1 cellular context compared by ENCODE assay signal in genomic region chr19:488505-489417, GRCh38.
TF ChIP-seq lines count a peak whose summit lies in the region.

No MANE protein-coding gene starts in this region.

TF ChIP-seq in HepG2, 621 proteins besides CTCF, POLR2A, EP300 and RAD21 (continued from another document and continues in another):
- TF ChIP-seq, protein P1, sequence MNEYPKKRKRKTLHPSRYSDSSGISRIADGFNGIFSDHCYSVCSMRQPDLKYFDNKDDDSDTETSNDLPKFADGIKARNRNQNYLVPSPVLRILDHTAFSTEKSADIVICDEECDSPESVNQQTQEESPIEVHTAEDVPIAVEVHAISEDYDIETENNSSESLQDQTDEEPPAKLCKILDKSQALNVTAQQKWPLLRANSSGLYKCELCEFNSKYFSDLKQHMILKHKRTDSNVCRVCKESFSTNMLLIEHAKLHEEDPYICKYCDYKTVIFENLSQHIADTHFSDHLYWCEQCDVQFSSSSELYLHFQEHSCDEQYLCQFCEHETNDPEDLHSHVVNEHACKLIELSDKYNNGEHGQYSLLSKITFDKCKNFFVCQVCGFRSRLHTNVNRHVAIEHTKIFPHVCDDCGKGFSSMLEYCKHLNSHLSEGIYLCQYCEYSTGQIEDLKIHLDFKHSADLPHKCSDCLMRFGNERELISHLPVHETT (CRISPR knock-in tag; conservative IDR thresholded peaks at IDR 0.05): peak; percentile 91
- TF ChIP-seq NR3C1 (CRISPR knock-in tag; IDR thresholded peaks at IDR 0.05) (no peak), PHF21A (CRISPR knock-in tag; IDR thresholded peaks at IDR 0.05) (peak; percentile 70; the same call in 1 of the 2 replicates), KIAA2018 (CRISPR knock-in tag; IDR thresholded peaks at IDR 0.05; ENCODE audit: borderline replicate concordance) (no peak), ZNF180 (CRISPR knock-in tag; IDR thresholded peaks at IDR 0.05; ENCODE audit: borderline replicate concordance, low read depth) (peak; percentile 87; the same call in 1 of the 2 replicates), HMG20A (CRISPR knock-in tag; IDR thresholded peaks at IDR 0.05; ENCODE audit: borderline replicate concordance) (no peak), AGO2 (optimal IDR thresholded peaks at IDR 0.05; ENCODE audit: low read depth, low read length) (no peak), PITX1 (CRISPR knock-in tag; IDR thresholded peaks at IDR 0.05) (no peak), YY1 (IDR thresholded peaks at IDR 0.05; ENCODE audit: insufficient read depth, insufficient replicate concordance, low read depth, low read length) (peak; percentile 90), ZNF772 (CRISPR knock-in tag; IDR thresholded peaks at IDR 0.05) (no peak), ZNF790 (CRISPR knock-in tag; IDR thresholded peaks at IDR 0.05; ENCODE audit: borderline replicate concordance) (no peak), ATRX (CRISPR knock-in tag; IDR thresholded peaks at IDR 0.05; ENCODE audit: borderline replicate concordance) (no peak), ZNF546 (CRISPR knock-in tag; conservative IDR thresholded peaks at IDR 0.05) (peak; percentile 50; the same call in 1 of the 2 replicates), FOXO4 (CRISPR knock-in tag; conservative IDR thresholded peaks at IDR 0.05) (no peak), ZFYVE20 (CRISPR knock-in tag; IDR thresholded peaks at IDR 0.05; ENCODE audit: borderline replicate concordance, low read depth) (no peak), TEAD3 (CRISPR knock-in tag; optimal IDR thresholded peaks at IDR 0.05; ENCODE audit: borderline replicate concordance) (peak; percentile 48), ZNF816 (CRISPR knock-in tag; IDR thresholded peaks at IDR 0.05; ENCODE audit: borderline replicate concordance) (no peak; the same call in 1 of the 2 replicates), ZNF207 (IDR thresholded peaks at IDR 0.05; ENCODE audit: borderline replicate concordance) (no peak), NFE2L1 (CRISPR knock-in tag; IDR thresholded peaks at IDR 0.05; ENCODE audit: borderline replicate concordance) (no peak), ZNF317 (CRISPR knock-in tag; IDR thresholded peaks at IDR 0.05) (no peak), FOXP1 (IDR thresholded peaks at IDR 0.05) (no peak), FOXP1 (CRISPR knock-in tag; IDR thresholded peaks at IDR 0.05) (no peak), MYNN (CRISPR knock-in tag; IDR thresholded peaks at IDR 0.05; ENCODE audit: low read depth) (no peak), ISL2 (CRISPR knock-in tag; IDR thresholded peaks at IDR 0.05) (peak; percentile 23; the same call in 1 of the 2 replicates), HBP1 (CRISPR knock-in tag; IDR thresholded peaks at IDR 0.05; ENCODE audit: low read depth) (peak; percentile 89), ZNF446 (CRISPR knock-in tag; IDR thresholded peaks at IDR 0.05) (peak; percentile 84; the same call in 1 of the 2 replicates), NCOR1 (IDR thresholded peaks at IDR 0.05; ENCODE audit: borderline replicate concordance, low read length) (0 out of 2 replicates have a peak, but pooled peaks have one; percentile 14), ZNF749 (CRISPR knock-in tag; IDR thresholded peaks at IDR 0.05; ENCODE audit: borderline replicate concordance) (0 out of 2 replicates have a peak, but pooled peaks have one; percentile 12), FLYWCH1 (CRISPR knock-in tag; IDR thresholded peaks at IDR 0.05) (no peak), NR1H2 (CRISPR knock-in tag; IDR thresholded peaks at IDR 0.05; ENCODE audit: borderline replicate concordance, low read depth) (no peak), U2AF2 (IDR thresholded peaks at IDR 0.05; ENCODE audit: low read depth, low read length) (no peak), ZSCAN29 (CRISPR knock-in tag; conservative IDR thresholded peaks at IDR 0.05) (no peak; the same call in 1 of the 2 replicates), ZNF101 (CRISPR knock-in tag; IDR thresholded peaks at IDR 0.05; ENCODE audit: borderline replicate concordance, low read depth) (no peak), FOXO1 (CRISPR knock-in tag; IDR thresholded peaks at IDR 0.05) (peak; percentile 68; the same call in 1 of the 2 replicates), FOXA3 (CRISPR knock-in tag; IDR thresholded peaks at IDR 0.05) (peak; percentile 49; the same call in 1 of the 2 replicates)
- TF ChIP-seq, protein P2, sequence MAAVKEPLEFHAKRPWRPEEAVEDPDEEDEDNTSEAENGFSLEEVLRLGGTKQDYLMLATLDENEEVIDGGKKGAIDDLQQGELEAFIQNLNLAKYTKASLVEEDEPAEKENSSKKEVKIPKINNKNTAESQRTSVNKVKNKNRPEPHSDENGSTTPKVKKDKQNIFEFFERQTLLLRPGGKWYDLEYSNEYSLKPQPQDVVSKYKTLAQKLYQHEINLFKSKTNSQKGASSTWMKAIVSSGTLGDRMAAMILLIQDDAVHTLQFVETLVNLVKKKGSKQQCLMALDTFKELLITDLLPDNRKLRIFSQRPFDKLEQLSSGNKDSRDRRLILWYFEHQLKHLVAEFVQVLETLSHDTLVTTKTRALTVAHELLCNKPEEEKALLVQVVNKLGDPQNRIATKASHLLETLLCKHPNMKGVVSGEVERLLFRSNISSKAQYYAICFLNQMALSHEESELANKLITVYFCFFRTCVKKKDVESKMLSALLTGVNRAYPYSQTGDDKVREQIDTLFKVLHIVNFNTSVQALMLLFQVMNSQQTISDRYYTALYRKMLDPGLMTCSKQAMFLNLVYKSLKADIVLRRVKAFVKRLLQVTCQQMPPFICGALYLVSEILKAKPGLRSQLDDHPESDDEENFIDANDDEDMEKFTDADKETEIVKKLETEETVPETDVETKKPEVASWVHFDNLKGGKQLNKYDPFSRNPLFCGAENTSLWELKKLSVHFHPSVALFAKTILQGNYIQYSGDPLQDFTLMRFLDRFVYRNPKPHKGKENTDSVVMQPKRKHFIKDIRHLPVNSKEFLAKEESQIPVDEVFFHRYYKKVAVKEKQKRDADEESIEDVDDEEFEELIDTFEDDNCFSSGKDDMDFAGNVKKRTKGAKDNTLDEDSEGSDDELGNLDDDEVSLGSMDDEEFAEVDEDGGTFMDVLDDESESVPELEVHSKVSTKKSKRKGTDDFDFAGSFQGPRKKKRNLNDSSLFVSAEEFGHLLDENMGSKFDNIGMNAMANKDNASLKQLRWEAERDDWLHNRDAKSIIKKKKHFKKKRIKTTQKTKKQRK (IDR thresholded peaks at IDR 0.05; ENCODE audit: low read length): no peak
- TF ChIP-seq, protein P3, sequence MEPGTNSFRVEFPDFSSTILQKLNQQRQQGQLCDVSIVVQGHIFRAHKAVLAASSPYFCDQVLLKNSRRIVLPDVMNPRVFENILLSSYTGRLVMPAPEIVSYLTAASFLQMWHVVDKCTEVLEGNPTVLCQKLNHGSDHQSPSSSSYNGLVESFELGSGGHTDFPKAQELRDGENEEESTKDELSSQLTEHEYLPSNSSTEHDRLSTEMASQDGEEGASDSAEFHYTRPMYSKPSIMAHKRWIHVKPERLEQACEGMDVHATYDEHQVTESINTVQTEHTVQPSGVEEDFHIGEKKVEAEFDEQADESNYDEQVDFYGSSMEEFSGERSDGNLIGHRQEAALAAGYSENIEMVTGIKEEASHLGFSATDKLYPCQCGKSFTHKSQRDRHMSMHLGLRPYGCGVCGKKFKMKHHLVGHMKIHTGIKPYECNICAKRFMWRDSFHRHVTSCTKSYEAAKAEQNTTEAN (CRISPR knock-in tag; conservative IDR thresholded peaks at IDR 0.05): no peak; the same call in 1 of the 2 replicates
- TF ChIP-seq, protein P4, sequence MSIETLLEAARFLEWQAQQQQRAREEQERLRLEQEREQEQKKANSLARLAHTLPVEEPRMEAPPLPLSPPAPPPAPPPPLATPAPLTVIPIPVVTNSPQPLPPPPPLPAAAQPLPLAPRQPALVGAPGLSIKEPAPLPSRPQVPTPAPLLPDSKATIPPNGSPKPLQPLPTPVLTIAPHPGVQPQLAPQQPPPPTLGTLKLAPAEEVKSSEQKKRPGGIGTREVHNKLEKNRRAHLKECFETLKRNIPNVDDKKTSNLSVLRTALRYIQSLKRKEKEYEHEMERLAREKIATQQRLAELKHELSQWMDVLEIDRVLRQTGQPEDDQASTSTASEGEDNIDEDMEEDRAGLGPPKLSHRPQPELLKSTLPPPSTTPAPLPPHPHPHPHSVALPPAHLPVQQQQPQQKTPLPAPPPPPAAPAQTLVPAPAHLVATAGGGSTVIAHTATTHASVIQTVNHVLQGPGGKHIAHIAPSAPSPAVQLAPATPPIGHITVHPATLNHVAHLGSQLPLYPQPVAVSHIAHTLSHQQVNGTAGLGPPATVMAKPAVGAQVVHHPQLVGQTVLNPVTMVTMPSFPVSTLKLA (IDR thresholded peaks at IDR 0.05): no peak
- TF ChIP-seq, protein P5, sequence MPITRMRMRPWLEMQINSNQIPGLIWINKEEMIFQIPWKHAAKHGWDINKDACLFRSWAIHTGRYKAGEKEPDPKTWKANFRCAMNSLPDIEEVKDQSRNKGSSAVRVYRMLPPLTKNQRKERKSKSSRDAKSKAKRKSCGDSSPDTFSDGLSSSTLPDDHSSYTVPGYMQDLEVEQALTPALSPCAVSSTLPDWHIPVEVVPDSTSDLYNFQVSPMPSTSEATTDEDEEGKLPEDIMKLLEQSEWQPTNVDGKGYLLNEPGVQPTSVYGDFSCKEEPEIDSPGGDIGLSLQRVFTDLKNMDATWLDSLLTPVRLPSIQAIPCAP (CRISPR knock-in tag; IDR thresholded peaks at IDR 0.05; ENCODE audit: low read depth): no peak
- TF ChIP-seq, protein P6, sequence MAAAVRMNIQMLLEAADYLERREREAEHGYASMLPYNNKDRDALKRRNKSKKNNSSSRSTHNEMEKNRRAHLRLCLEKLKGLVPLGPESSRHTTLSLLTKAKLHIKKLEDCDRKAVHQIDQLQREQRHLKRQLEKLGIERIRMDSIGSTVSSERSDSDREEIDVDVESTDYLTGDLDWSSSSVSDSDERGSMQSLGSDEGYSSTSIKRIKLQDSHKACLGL (CRISPR knock-in tag; IDR thresholded peaks at IDR 0.05): peak; percentile 37; the same call in 1 of the 2 replicates
